10 cellular contexts compared by ENCODE assay signal in genomic region chr7:100515072-100515532, GRCh38. TPM values are rescaled to one million over a fixed set of nuclear protein-coding genes. Genes with fewer than 3 reads are reported as not detected.
DNase-seq lines count a peak whose midpoint lies in the region; ATAC-seq and TF ChIP-seq lines count a peak whose summit lies in the region.
"Had no signal": no experiment of that assay in that cellular context is flagged by ENCODE, and none has a peak within 500 bp of the region (broad histone marks: within the 10 kb centered on the region; RNA-seq: fewer than 3 reads in every experiment).

No MANE protein-coding gene starts in this region.

- no peak for ATAC-seq in lower lobe of right lung

- H3K9me3 ChIP-seq in testis, result no peaks in the 10 kb centered on the region
- H3K9me3 ChIP-seq in lower lobe of right lung, result no peaks in the 10 kb centered on the region
- H3K9me3 ChIP-seq: adrenal gland, tibial nerve had no signal

- H3K27me3 Mint-ChIP-seq in T-helper 2 cell treated with Interferon-gamma antibody and Interleukin-4, amounts not matched to agents 5 μg/mL and 100 μg/mL, for 36 hours (ENCODE audit: low read depth), result no peaks in the 10 kb centered on the region

- no peak for TF ChIP-seq CTCF in testis (IDR thresholded peaks at IDR 0.05)
- no peak for TF ChIP-seq CTCF in lower lobe of right lung (IDR thresholded peaks at IDR 0.05)

- TF ChIP-seq POLR2A in testis (IDR thresholded peaks at IDR 0.05), result no peak

- no peaks in the 10 kb centered on the region for H3K36me3 Mint-ChIP-seq in T-helper 2 cell treated with Interferon-gamma antibody and Interleukin-4, amounts not matched to agents 5 μg/mL and 100 μg/mL, for 36 hours (ENCODE audit: low read depth)

- intact Hi-C loops in testis (cut with DNase I; ENCODE audit: low total_unique reads) (no loop called here), lower lobe of right lung (cut with DNase I) (no loop called here)

- peaks cover 7% of the 10 kb centered on the region for H3K4me1 ChIP-seq in testis
- peaks cover 10% of the 10 kb centered on the region for H3K4me1 ChIP-seq in lower lobe of right lung

- DNase-seq in AG08395 (ENCODE audit: low spot score) (peak; percentile 72), NCI-H226 (peak; percentile 51), fibroblast of gingiva (ENCODE audit: low read depth) (peak; percentile 86), testis (no peak), lower lobe of right lung (no peak)
- DNase-seq in T-helper 2 cell treated with Interferon-gamma antibody and Interleukin-4, amounts not matched to agents 5 μg/mL and 100 μg/mL, for 36 hours (ENCODE audit: low spot score), result no peak
- DNase-seq: adrenal gland; kidney glomerular epithelial cell; stimulated activated CD4-positive, alpha-beta T cell treated with anti-CD3 and anti-CD28 coated beads, Interleukin-12 subunit alpha, Interleukin-12 subunit beta, amount 100 ng/mL, for 4 hours had no signal

- H3K4me3 Mint-ChIP-seq in T-helper 2 cell treated with Interferon-gamma antibody and Interleukin-4, amounts not matched to agents 5 μg/mL and 100 μg/mL, for 36 hours, result no peak overlapping the region

- H3K36me3 ChIP-seq in testis (ENCODE audit: low read depth, missing control alignments) (no peaks in the 10 kb centered on the region), lower lobe of right lung (no peaks in the 10 kb centered on the region)
- H3K36me3 ChIP-seq: adrenal gland, tibial nerve had no signal

- H3K9me3 Mint-ChIP-seq in T-helper 2 cell treated with Interferon-gamma antibody and Interleukin-4, amounts not matched to agents 5 μg/mL and 100 μg/mL, for 36 hours, result no peaks in the 10 kb centered on the region

- H3K4me3 ChIP-seq in testis (no peak overlapping the region), lower lobe of right lung (no peak overlapping the region)
- H3K4me3 ChIP-seq: adrenal gland, tibial nerve had no signal

- H3K27ac ChIP-seq in testis (no peak overlapping the region), lower lobe of right lung (no peak overlapping the region)

- H3K27ac Mint-ChIP-seq in T-helper 2 cell treated with Interferon-gamma antibody and Interleukin-4, amounts not matched to agents 5 μg/mL and 100 μg/mL, for 36 hours, result no peak overlapping the region

- 25 to 46% methylated on average over 2 of the region's 2 CpGs for WGBS in testis, 2 donors

- H3K27me3 ChIP-seq in testis, result no peaks in the 10 kb centered on the region
- H3K27me3 ChIP-seq in lower lobe of right lung (ENCODE audit: low read depth), result no peaks in the 10 kb centered on the region
- H3K27me3 ChIP-seq: adrenal gland, tibial nerve had no signal

- H3K4me1 Mint-ChIP-seq in T-helper 2 cell treated with Interferon-gamma antibody and Interleukin-4, amounts not matched to agents 5 μg/mL and 100 μg/mL, for 36 hours (ENCODE audit: low read depth), result peaks cover 19% of the 10 kb centered on the region

RNA-seq across cellular contexts. Expression of gene AGFG2, which starts 23.9 kb away (rescaled TPM):
- 10 to 100 TPM; 62.0 to 67.2 TPM for total RNA-seq in testis
- 51.4 TPM for polyA plus RNA-seq in testis (ENCODE audit: insufficient read depth, low read depth, low replicate concordance)
- 22.9 TPM for total RNA-seq in lower lobe of right lung

RNA-seq across cellular contexts. Expression of gene NYAP1, which starts 31.4 kb away (rescaled TPM):
- total RNA-seq in testis (10 to 100 TPM; 24.7 to 27.3 TPM), lower lobe of right lung (1.1 TPM)
- polyA plus RNA-seq in testis (ENCODE audit: insufficient read depth, low read depth, low replicate concordance), result 15.7 TPM

RNA-seq across cellular contexts. Expression of gene TSC22D4, which starts 36.1 kb away (rescaled TPM):
- total RNA-seq in testis (100 to 1,000 TPM; 135 to 165 TPM), lower lobe of right lung (53.6 TPM)
- 57.4 TPM for polyA plus RNA-seq in testis (ENCODE audit: insufficient read depth, low read depth, low replicate concordance)

RNA-seq across cellular contexts. Expression of gene SPACDR, which starts 51.0 kb away (rescaled TPM):
- total RNA-seq in testis, result 10 to 100 TPM; 34.0 to 45.8 TPM
- polyA plus RNA-seq in testis (ENCODE audit: insufficient read depth, low read depth, low replicate concordance), result 84.9 TPM
- total RNA-seq in lower lobe of right lung, result 1.7 TPM

RNA-seq across cellular contexts. Expression of gene SAP25, which starts 58.6 kb away (rescaled TPM):
- total RNA-seq in testis (10 to 100 TPM; 28.4 to 29.9 TPM), lower lobe of right lung (10.6 TPM)
- 30.3 TPM for polyA plus RNA-seq in testis (ENCODE audit: insufficient read depth, low read depth, low replicate concordance)

Comparison
In these comparisons a context has a peak if more than half of its experiments do, and no peak if none do; other contexts are left out.
1. DNase-seq: peak in AG08395 (single experiment), NCI-H226 (single experiment) and fibroblast of gingiva (single experiment); none in T-helper 2 cell treated with Interferon-gamma antibody and Interleukin-4, amounts not matched to agents 5 μg/mL and 100 μg/mL, for 36 hours (single experiment), testis (single experiment) and lower lobe of right lung (single experiment).
2. RNA of gene NYAP1, which starts 31.4 kb away (total RNA-seq): 24.7 to 27.3 TPM in testis; 1.1 TPM in lower lobe of right lung (single experiment); every median in the first group is over 10 times any median in the second.